22 cellular contexts compared by ENCODE assay signal in genomic region chr1:167786502-167786901, GRCh38.
"Had no signal": no experiment of that assay in that cellular context is flagged by ENCODE, and none has a peak within 500 bp of the region (broad histone marks: within the 10 kb centered on the region; RNA-seq: fewer than 3 reads in every experiment).

No MANE protein-coding gene starts in this region.

- ATAC-seq: gastrocnemius medialis, heart right ventricle, left cardiac atrium, left lobe of liver, left ventricle myocardium superior, mucosa of descending colon had no signal

- H3K27ac ChIP-seq: coronary artery, dorsolateral prefrontal cortex, esophagus squamous epithelium, gastrocnemius medialis, heart right ventricle had no signal

- H3K4me3 Mint-ChIP-seq: memory B cell, mesothelial cell of epicardium, naive B cell had no signal

- H3K9me3 ChIP-seq: esophagus squamous epithelium, gastrocnemius medialis, mucosa of descending colon had no signal

- H3K27me3 Mint-ChIP-seq: memory B cell, naive B cell had no signal

- H3K9me3 Mint-ChIP-seq: memory B cell had no signal

- H3K27me3 ChIP-seq: dorsolateral prefrontal cortex, esophagus squamous epithelium, gastrocnemius medialis, heart right ventricle had no signal

- H3K4me3 ChIP-seq: coronary artery, dorsolateral prefrontal cortex, esophagus squamous epithelium, gastrocnemius medialis, heart right ventricle, lung, mucosa of descending colon had no signal

- H3K27ac Mint-ChIP-seq: memory B cell, mesothelial cell of epicardium had no signal

- DNase-seq: dermis blood vessel endothelial cell; dorsolateral prefrontal cortex; effector CD4-positive, alpha-beta T cell; effector memory CD4-positive, alpha-beta T cell; esophagus squamous epithelium; foreskin fibroblast; foreskin melanocyte; gastrocnemius medialis; glutamatergic neuron; head of caudate nucleus; heart right ventricle; hippocampal formation; left cardiac atrium; left ventricle myocardium superior; mammary epithelial cell; mucosa of descending colon; naive B cell had no signal
